ENCODE assay signal across 1 cellular context in genomic region chr16:87853411-87854052, GRCh38.
TF ChIP-seq lines count a peak whose summit lies in the region.

No MANE protein-coding gene starts in this region.

TF ChIP-seq in HepG2, 621 proteins besides CTCF, POLR2A, EP300 and RAD21 (continued from another document and continues in another):
- TF ChIP-seq RORA (CRISPR knock-in tag; IDR thresholded peaks at IDR 0.05) (no peak), ASH2L (IDR thresholded peaks at IDR 0.05; ENCODE audit: insufficient read length, low read depth, low read length) (no peak), FOXP1 (IDR thresholded peaks at IDR 0.05) (no peak), FOXP1 (CRISPR knock-in tag; IDR thresholded peaks at IDR 0.05) (no peak), ARID5B (CRISPR knock-in tag; IDR thresholded peaks at IDR 0.05) (peak; percentile 67), POGZ (CRISPR knock-in tag; IDR thresholded peaks at IDR 0.05) (peak; percentile 56; the same call in 1 of the 2 replicates), TOE1 (CRISPR knock-in tag; IDR thresholded peaks at IDR 0.05) (no peak), ZNF572 (CRISPR knock-in tag; IDR thresholded peaks at IDR 0.05) (no peak), TRAFD1 (CRISPR knock-in tag; IDR thresholded peaks at IDR 0.05; ENCODE audit: borderline replicate concordance) (peak; percentile 91; the same call in 1 of the 2 replicates), ZNF280B (CRISPR knock-in tag; IDR thresholded peaks at IDR 0.05; ENCODE audit: borderline replicate concordance) (0 out of 2 replicates have a peak, but pooled peaks have one; percentile 68), KAT2B (IDR thresholded peaks at IDR 0.05; ENCODE audit: borderline replicate concordance, low read depth, low read length) (no peak), DNMT3B (CRISPR knock-in tag; conservative IDR thresholded peaks at IDR 0.05) (peak; percentile 91), ZSCAN29 (CRISPR knock-in tag; conservative IDR thresholded peaks at IDR 0.05) (no peak), GATAD1 (CRISPR knock-in tag; IDR thresholded peaks at IDR 0.05) (peak; percentile 57; the same call in 1 of the 2 replicates), FOXK2 (IDR thresholded peaks at IDR 0.05) (no peak), ZNF451 (CRISPR knock-in tag; IDR thresholded peaks at IDR 0.05) (peak; percentile 85; the same call in 1 of the 2 replicates), TP53 (CRISPR knock-in tag; conservative IDR thresholded peaks at IDR 0.05) (peak; percentile 68; the same call in 1 of the 2 replicates), HNRNPL (IDR thresholded peaks at IDR 0.05; ENCODE audit: low read depth, low read length) (peak; percentile 96), MED8 (CRISPR knock-in tag; IDR thresholded peaks at IDR 0.05; ENCODE audit: insufficient replicate concordance) (no peak), YEATS4 (CRISPR knock-in tag; IDR thresholded peaks at IDR 0.05; ENCODE audit: borderline replicate concordance) (peak; percentile 90), CSRNP2 (CRISPR knock-in tag; conservative IDR thresholded peaks at IDR 0.05; ENCODE audit: low read depth) (no peak), MTF1 (CRISPR knock-in tag; IDR thresholded peaks at IDR 0.05) (no peak), BCLAF1 (IDR thresholded peaks at IDR 0.05) (no peak), TMF1 (CRISPR knock-in tag; IDR thresholded peaks at IDR 0.05; ENCODE audit: low read depth) (no peak), ZUFSP (CRISPR knock-in tag; IDR thresholded peaks at IDR 0.05; ENCODE audit: borderline replicate concordance) (no peak), KDM6A (CRISPR knock-in tag; IDR thresholded peaks at IDR 0.05; ENCODE audit: low read depth) (no peak), ZNF646 (CRISPR knock-in tag; IDR thresholded peaks at IDR 0.05) (no peak), NR2C2 (CRISPR knock-in tag; IDR thresholded peaks at IDR 0.05; ENCODE audit: borderline replicate concordance) (peak; percentile 45; the same call in 1 of the 2 replicates), DR1 (CRISPR knock-in tag; IDR thresholded peaks at IDR 0.05) (peak; percentile 43; the same call in 1 of the 2 replicates), ZMYM3 (CRISPR knock-in tag; IDR thresholded peaks at IDR 0.05) (no peak), ZNF329 (CRISPR knock-in tag; IDR thresholded peaks at IDR 0.05; ENCODE audit: low read depth) (peak; percentile 45; the same call in 1 of the 2 replicates), ETS1 (CRISPR knock-in tag; IDR thresholded peaks at IDR 0.05) (no peak), ZNF263 (CRISPR knock-in tag; IDR thresholded peaks at IDR 0.05) (no peak; the same call in 1 of the 2 replicates), YEATS2 (CRISPR knock-in tag; IDR thresholded peaks at IDR 0.05; ENCODE audit: borderline replicate concordance) (peak; percentile 32; the same call in 1 of the 2 replicates), BRCA1 (CRISPR knock-in tag; IDR thresholded peaks at IDR 0.05) (no peak)
